ENCODE assay signal across 8 cellular contexts in the genomic region with DNA sequence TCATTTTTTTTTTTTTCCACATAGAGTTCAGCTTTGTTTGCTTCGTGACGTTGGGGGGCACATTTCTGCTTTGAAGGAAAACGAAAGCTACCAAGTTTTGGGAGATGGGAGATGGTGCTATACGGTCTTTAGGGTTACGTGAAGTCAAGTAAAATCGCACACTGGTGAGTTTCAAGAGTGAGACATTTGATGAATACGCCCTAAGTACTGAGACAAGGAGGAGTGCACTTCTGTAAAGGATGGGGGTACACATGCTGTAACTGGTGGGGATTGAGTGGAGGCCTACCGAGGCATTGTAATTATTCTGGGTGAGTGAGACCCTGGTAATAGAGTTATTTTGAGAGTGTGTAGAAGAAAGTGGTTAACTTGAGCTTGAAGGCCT.
DNase-seq lines count a peak whose midpoint lies in the region; ATAC-seq and TF ChIP-seq lines count a peak whose summit lies in the region.

No MANE protein-coding gene starts in this region.

- peaks cover 6% of the 10 kb centered on the region for H3K36me3 ChIP-seq in OCI-LY3 (replicated peaks; ENCODE audit: low read depth, low read length)
- H3K36me3 ChIP-seq in effector memory CD4-positive, alpha-beta T cell (ENCODE audit: control insufficient read depth, insufficient read depth, low read length): no peaks in the 10 kb centered on the region
- H3K36me3 ChIP-seq in muscle layer of colon (ENCODE audit: insufficient read depth, low read length): no peaks in the 10 kb centered on the region

- peak overlapping the region; percentile 85 for H3K4me3 ChIP-seq in GM12865 (ENCODE audit: low read depth, low read length)
- H3K4me3 ChIP-seq in OCI-LY3 (ENCODE audit: low read length): peak overlapping the region; percentile 97
- peak overlapping the region; percentile 62 for H3K4me3 ChIP-seq in effector memory CD4-positive, alpha-beta T cell (ENCODE audit: insufficient read depth, low read depth, low read length, poor library complexity, severe bottlenecking)
- peak overlapping the region; percentile 16 to 78 for H3K4me3 ChIP-seq in muscle layer of colon (ENCODE audit: low read depth in 1 of 2, low read length in 2 of 2)

- peak overlapping the region; percentile 96 for H3K27ac ChIP-seq in OCI-LY3 (ENCODE audit: low read length)
- peak overlapping the region; percentile 68 for H3K27ac ChIP-seq in effector memory CD4-positive, alpha-beta T cell (ENCODE audit: insufficient read depth, low read length, poor library complexity, severe bottlenecking)
- H3K27ac ChIP-seq in muscle layer of colon (ENCODE audit: low read depth, low read length): peak overlapping the region; percentile 69

- H3K4me1 ChIP-seq in OCI-LY3 (ENCODE audit: low read length) (peaks cover 22% of the 10 kb centered on the region), muscle layer of colon (ENCODE audit: insufficient read depth, low read length) (peaks cover 4% of the 10 kb centered on the region)
- no peaks in the 10 kb centered on the region for H3K4me1 ChIP-seq in effector memory CD4-positive, alpha-beta T cell (ENCODE audit: control insufficient read depth, insufficient read depth, low read length, poor library complexity, severe bottlenecking)

- H3K9ac ChIP-seq in OCI-LY3 (ENCODE audit: low read length) (peak overlapping the region; percentile 97), muscle layer of colon (ENCODE audit: low read length) (peak overlapping the region; percentile 59)

- H3K27me3 ChIP-seq in OCI-LY3 (ENCODE audit: low read depth, low read length) (no peaks in the 10 kb centered on the region), muscle layer of colon (ENCODE audit: control insufficient read depth in 1 of 2, insufficient read depth in 2 of 2, low read length in 2 of 2) (no peaks in the 10 kb centered on the region)
- no peaks in the 10 kb centered on the region for H3K27me3 ChIP-seq in effector memory CD4-positive, alpha-beta T cell (replicated peaks; ENCODE audit: control insufficient read depth, insufficient read depth, low read length, poor library complexity, severe bottlenecking)

- DNase-seq in GM12865 (ENCODE audit: low read depth) (peak; percentile 20), NCI-H1092 (lab: John Stamatoyannopoulos, UW) (no peak), NCI-H69 (lab: John Stamatoyannopoulos, UW) (no peak), NCI-H345 treated with DMSO at 0.1 percent for 48 hours (lab: John Stamatoyannopoulos, UW; ENCODE audit: unreplicated experiment) (no peak)
- DNase-seq in effector memory CD4-positive, alpha-beta T cell: no peak

- peaks cover 4% of the 10 kb centered on the region; the same call in 1 of the 2 replicates for H4K20me1 ChIP-seq in OCI-LY3 (ENCODE audit: insufficient read depth, low read length)

- TF ChIP-seq CTCF in GM12865 (IDR thresholded peaks at IDR 0.05; ENCODE audit: insufficient read depth, low read depth, low read length, missing control alignments): no peak
- no peak for TF ChIP-seq CTCF in OCI-LY3 (IDR thresholded peaks at IDR 0.05; ENCODE audit: low read depth, low read length)

- no peak for ATAC-seq in HG03095 (IDR thresholded peaks at IDR 0.05; ENCODE audit: unreplicated experiment)

- peaks cover 47% of the 10 kb centered on the region for H3K79me2 ChIP-seq in OCI-LY3 (ENCODE audit: low read length)

- peak overlapping the region; percentile 79 for H3K4me2 ChIP-seq in OCI-LY3 (ENCODE audit: low read length)

- H2AFZ ChIP-seq in OCI-LY3 (ENCODE audit: low read depth, low read length): peak overlapping the region; percentile 84

- H3K9me3 ChIP-seq in OCI-LY3 (ENCODE audit: insufficient read depth, low read length): no peaks in the 10 kb centered on the region
- no peaks in the 10 kb centered on the region for H3K9me3 ChIP-seq in effector memory CD4-positive, alpha-beta T cell (ENCODE audit: control insufficient read depth, low read length)
- H3K9me3 ChIP-seq in muscle layer of colon (ENCODE audit: low read length): no peaks in the 10 kb centered on the region

Comparison
In these comparisons a context has a peak if more than half of its experiments do, and no peak if none do; other contexts are left out.
1. H3K4me3 ChIP-seq: peak in every context shown above with its lines; median percentile 97 in OCI-LY3; 85 in GM12865; 62 in effector memory CD4-positive, alpha-beta T cell; 47 in muscle layer of colon.